16 cellular contexts compared by ENCODE assay signal in genomic region chr12:71546322-71546861, GRCh38.
DNase-seq lines count a peak whose midpoint lies in the region; ATAC-seq, FAIRE-seq and TF ChIP-seq lines count a peak whose summit lies in the region.
"Had no signal": no experiment of that assay in that cellular context is flagged by ENCODE, and none has a peak within 500 bp of the region (broad histone marks: within the 10 kb centered on the region; RNA-seq: fewer than 3 reads in every experiment).

No MANE protein-coding gene starts in this region.

- DNase-seq in GM12892 (ENCODE audit: insufficient read length) (no peak), nephron progenitor cell (no peak), NCI-H2107 treated with DMSO at 0.1 percent for 48 hours (lab: John Stamatoyannopoulos, UW; ENCODE audit: unreplicated experiment) (no peak), NAMALWA (ENCODE audit: low spot score) (no peak)
- DNase-seq: GDM1, GOT3, KBM-7, MV-4-11, NCI-H1417 treated with DMSO at 0.1 percent for 48 hours, NCI-H1930, NCI-H510A, SW 1271 had no signal

- peaks cover 10% of the 10 kb centered on the region for H3K4me1 Mint-ChIP-seq in nephron progenitor cell

- no peaks in the 10 kb centered on the region for H3K9me3 Mint-ChIP-seq in nephron progenitor cell

- TF ChIP-seq POLR2A in GM12892 (IDR thresholded peaks at IDR 0.05; ENCODE audit: low read depth, low read length), result no peak

- peak; percentile 46 for ATAC-seq in GM21390 (IDR thresholded peaks at IDR 0.05; ENCODE audit: unreplicated experiment)
- ATAC-seq in HG02885 (IDR thresholded peaks at IDR 0.05; ENCODE audit: poor library complexity, unreplicated experiment), result peak; percentile 61
- no peak for ATAC-seq in GM21367 (IDR thresholded peaks at IDR 0.05; ENCODE audit: unreplicated experiment)
- ATAC-seq: A549 had no signal

- peak; percentile 21 for FAIRE-seq in GM12892 (lab: Jason Lieb, UNC)
- FAIRE-seq: A549 had no signal

- H3K27me3 Mint-ChIP-seq in nephron progenitor cell (ENCODE audit: low read depth, poor library complexity), result no peaks in the 10 kb centered on the region

- TF ChIP-seq CTCF in nephron progenitor cell (IDR thresholded peaks at IDR 0.05), result no peak

- H3K27ac Mint-ChIP-seq in nephron progenitor cell, result peak overlapping the region; percentile 65

- no peaks in the 10 kb centered on the region for H3K36me3 Mint-ChIP-seq in nephron progenitor cell (ENCODE audit: low read depth)

- H3K4me3 Mint-ChIP-seq in nephron progenitor cell, result no peak overlapping the region
